In the genomic region with DNA sequence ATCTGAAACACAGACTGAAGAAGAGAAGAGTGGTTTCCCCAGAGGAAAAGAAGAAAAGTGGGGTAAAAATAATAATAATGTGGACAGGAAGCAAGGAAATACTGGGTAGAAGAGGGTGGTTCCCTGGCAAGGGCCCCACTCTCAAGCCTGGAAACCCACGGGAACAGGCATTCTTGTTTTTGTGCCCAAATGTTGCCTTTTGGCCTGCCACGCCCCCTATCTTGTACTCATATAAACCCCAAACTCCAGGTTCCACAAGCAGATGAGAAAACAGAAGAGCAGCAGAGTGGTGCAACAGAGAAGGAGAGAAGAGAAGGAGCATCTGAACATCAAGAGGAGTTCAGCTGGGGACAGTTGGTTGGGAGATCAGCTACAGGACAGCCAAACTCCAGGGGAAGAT, we compare ENCODE assay signal across 24 cellular contexts.
"Had no signal": no experiment of that assay in that cellular context is flagged by ENCODE, and none has a peak within 500 bp of the region (broad histone marks: within the 10 kb centered on the region; RNA-seq: fewer than 3 reads in every experiment).

No MANE protein-coding gene starts in this region.

- H3K36me3 ChIP-seq: adrenal gland, esophagus muscularis mucosa, left ventricle myocardium inferior, neutrophil, ovary, right atrium auricular region, uterus had no signal

- H3K27me3 ChIP-seq: adrenal gland, body of pancreas, esophagus muscularis mucosa, neutrophil, ovary, right atrium auricular region, testis, uterus had no signal

- ATAC-seq: activated T-cell treated with anti-CD3 and anti-CD28 coated beads, Interleukin-2, amount 50 U/mL, for 72 hours; body of pancreas; stimulated activated naive CD8-positive, alpha-beta T cell treated with anti-CD3 and anti-CD28 coated beads, Interleukin-15, Interleukin-2, amounts not matched to agents 100 U/mL and 50 U/mL, for 24 hours; T-cell had no signal

- H3K36me3 Mint-ChIP-seq: activated naive CD8-positive, alpha-beta T cell treated with anti-CD3 and anti-CD28 coated beads for 36 hours; T-cell; type B pancreatic cell had no signal

- H3K4me1 Mint-ChIP-seq: activated B cell treated with CpG ODN at 0.5 μM for 24 hours had no signal

- DNase-seq: activated B cell treated with CpG ODN at 0.5 μM for 24 hours; activated naive CD4-positive, alpha-beta T cell; activated naive CD8-positive, alpha-beta T cell treated with anti-CD3 and anti-CD28 coated beads for 36 hours; activated T-cell treated with anti-CD3 and anti-CD28 coated beads for 4 hours; activated T-cell treated with anti-CD3 and anti-CD28 coated beads, Interleukin-2, amount 50 U/mL, for 72 hours; aorta; body of pancreas; cortex of kidney; foreskin fibroblast; left ventricle myocardium inferior; naive B cell; nephron progenitor cell; ovary; stimulated activated CD4-positive, alpha-beta T cell treated with anti-CD3 and anti-CD28 coated beads, Interleukin-2, amount 100 ng/mL, for 48 hours; stimulated activated naive CD8-positive, alpha-beta T cell treated with anti-CD3 and anti-CD28 coated beads, Interleukin-15, Interleukin-2, amounts not matched to agents 100 U/mL and 50 U/mL, for 24 hours; T-cell; testis; uterus had no signal

- H3K9me3 Mint-ChIP-seq: activated B cell treated with CpG ODN at 0.5 μM for 24 hours; activated naive CD8-positive, alpha-beta T cell treated with anti-CD3 and anti-CD28 coated beads for 36 hours; activated T-cell treated with anti-CD3 and anti-CD28 coated beads, Interleukin-2, amount 50 U/mL, for 72 hours; nephron progenitor cell; T-cell; type B pancreatic cell had no signal

- H3K4me1 ChIP-seq: adrenal gland, testis, uterus had no signal

- H3K4me3 Mint-ChIP-seq: activated B cell treated with CpG ODN at 0.5 μM for 24 hours; activated naive CD8-positive, alpha-beta T cell treated with anti-CD3 and anti-CD28 coated beads for 36 hours; activated T-cell treated with anti-CD3 and anti-CD28 coated beads, Interleukin-2, amount 50 U/mL, for 72 hours; naive B cell; nephron progenitor cell; T-cell; type B pancreatic cell had no signal

- H3K27ac Mint-ChIP-seq: activated B cell treated with CpG ODN at 0.5 μM for 24 hours; activated naive CD8-positive, alpha-beta T cell treated with anti-CD3 and anti-CD28 coated beads for 36 hours; activated T-cell treated with anti-CD3 and anti-CD28 coated beads, Interleukin-2, amount 50 U/mL, for 72 hours; nephron progenitor cell; T-cell; type B pancreatic cell had no signal

- H3K9me3 ChIP-seq: adrenal gland, body of pancreas, esophagus muscularis mucosa, left ventricle myocardium inferior, neutrophil, ovary, right atrium auricular region, testis, uterus had no signal

- H3K27ac ChIP-seq: adrenal gland, body of pancreas, esophagus muscularis mucosa, left ventricle myocardium inferior, neutrophil, ovary, testis, uterus had no signal

- H3K4me3 ChIP-seq: adrenal gland, body of pancreas, esophagus muscularis mucosa, left ventricle myocardium inferior, lung, ovary, right atrium auricular region, testis, uterus had no signal
